In the genomic region with DNA sequence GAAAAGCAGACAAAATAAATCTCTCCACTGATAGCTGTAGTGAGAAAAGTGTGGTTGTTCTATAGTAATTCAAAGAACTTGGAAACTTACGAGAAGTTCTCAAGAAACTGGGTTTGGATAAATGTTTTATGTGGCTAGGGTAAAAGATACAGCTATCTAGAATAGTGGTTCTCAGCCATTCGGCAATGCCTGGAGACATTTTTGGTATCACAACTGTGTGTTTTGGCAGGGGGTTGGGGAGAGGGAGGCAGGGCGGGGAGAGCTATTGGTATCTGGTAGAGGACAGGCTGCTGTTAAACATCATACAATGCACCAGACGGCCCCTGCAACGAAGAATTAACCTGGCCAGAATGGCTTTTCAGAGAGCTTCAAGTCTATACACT, we compare ENCODE assay signal across 1 cellular context.
TF ChIP-seq lines count a peak whose summit lies in the region.

No MANE protein-coding gene starts in this region.

TF ChIP-seq in IMR-90, 13 proteins besides CTCF, POLR2A, EP300 and RAD21 (continued from another document):
- no peak for TF ChIP-seq USF2 (IDR thresholded peaks at IDR 0.05; ENCODE audit: low read depth, low read length)
- no peak for TF ChIP-seq MAZ (IDR thresholded peaks at IDR 0.05; ENCODE audit: borderline replicate concordance, low read depth, low read length)
- TF ChIP-seq RCOR1 (IDR thresholded peaks at IDR 0.05; ENCODE audit: insufficient replicate concordance, low read length), result no peak
